ENCODE assay signal across 10 cellular contexts in the genomic region with DNA sequence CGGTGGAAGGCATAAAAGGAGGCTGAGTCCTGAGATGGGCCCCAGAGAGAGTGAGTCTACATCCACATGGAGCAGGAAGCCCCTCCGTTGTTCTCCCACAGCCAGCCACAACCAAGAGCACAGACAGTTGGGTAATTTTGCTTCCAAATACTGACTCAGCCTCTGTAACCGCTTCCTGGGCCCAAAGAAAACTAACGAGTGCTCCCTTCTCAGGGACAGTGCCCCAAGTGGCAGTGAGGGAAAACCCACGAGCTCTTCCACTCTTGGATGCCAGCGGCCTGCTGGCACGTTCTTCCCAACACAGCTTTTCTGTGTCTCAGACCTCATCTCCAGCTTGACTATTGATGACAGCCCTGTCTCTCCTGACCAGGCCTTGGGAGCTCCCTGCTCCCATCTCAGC.
DNase-seq lines count a peak whose midpoint lies in the region; ATAC-seq and TF ChIP-seq lines count a peak whose summit lies in the region.
"Had no signal": no experiment of that assay in that cellular context is flagged by ENCODE, and none has a peak within 500 bp of the region (broad histone marks: within the 10 kb centered on the region; RNA-seq: fewer than 3 reads in every experiment).

No MANE protein-coding gene starts in this region.

- peak; percentile 7 for TF ChIP-seq CTCF in kidney epithelial cell (IDR thresholded peaks at IDR 0.05; ENCODE audit: insufficient read depth, low read length, poor library complexity, severe bottlenecking)

- no peak overlapping the region for H3K4me3 ChIP-seq in kidney epithelial cell (ENCODE audit: low read depth, low read length)

- ATAC-seq in SK-N-SH treated with all-trans-retinoic acid at 6 μM for 48 hours (0 out of 3 replicates have a peak, but pooled peaks have one; percentile 37), HG02623 (IDR thresholded peaks at IDR 0.05; ENCODE audit: unreplicated experiment) (no peak)

- peaks cover 4% of the 10 kb centered on the region for H3K27me3 ChIP-seq in kidney epithelial cell (ENCODE audit: control insufficient read depth, insufficient read depth, low read length)

- DNase-seq in Daoy (ENCODE audit: low read depth) (peak; percentile 85), HCEC 1CT (peak; percentile 3), kidney epithelial cell (ENCODE audit: low read depth) (no peak), activated gamma-delta T cell treated with Interleukin-2 at 50 U/mL for 16 hours (no peak), NCI-H1694 treated with DMSO at 0.1 percent for 48 hours (lab: John Stamatoyannopoulos, UW) (no peak), hippocampal formation (lab: John Stamatoyannopoulos, UW) (no peak)
- DNase-seq: activated T-cell treated with anti-CD3 and anti-CD28 coated beads for 4 hours, NCI-H187 had no signal

- no peaks in the 10 kb centered on the region for H3K36me3 ChIP-seq in kidney epithelial cell (ENCODE audit: control insufficient read depth, insufficient read depth, low read length)

TF ChIP-seq in SK-N-SH treated with all-trans-retinoic acid at 6 μM for 48 hours, 23 proteins besides CTCF, POLR2A, EP300 and RAD21:
- TF ChIP-seq, protein P1, sequence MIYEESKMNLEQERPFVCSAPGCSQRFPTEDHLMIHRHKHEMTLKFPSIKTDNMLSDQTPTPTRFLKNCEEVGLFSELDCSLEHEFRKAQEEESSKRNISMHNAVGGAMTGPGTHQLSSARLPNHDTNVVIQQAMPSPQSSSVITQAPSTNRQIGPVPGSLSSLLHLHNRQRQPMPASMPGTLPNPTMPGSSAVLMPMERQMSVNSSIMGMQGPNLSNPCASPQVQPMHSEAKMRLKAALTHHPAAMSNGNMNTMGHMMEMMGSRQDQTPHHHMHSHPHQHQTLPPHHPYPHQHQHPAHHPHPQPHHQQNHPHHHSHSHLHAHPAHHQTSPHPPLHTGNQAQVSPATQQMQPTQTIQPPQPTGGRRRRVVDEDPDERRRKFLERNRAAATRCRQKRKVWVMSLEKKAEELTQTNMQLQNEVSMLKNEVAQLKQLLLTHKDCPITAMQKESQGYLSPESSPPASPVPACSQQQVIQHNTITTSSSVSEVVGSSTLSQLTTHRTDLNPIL (CRISPR knock-in tag; IDR thresholded peaks at IDR 0.05; ENCODE audit: low read depth): no peak
- TF ChIP-seq ZFP3 (CRISPR knock-in tag; IDR thresholded peaks at IDR 0.05) (no peak), GLIS3 (CRISPR knock-in tag; IDR thresholded peaks at IDR 0.05) (no peak), PPARA (CRISPR knock-in tag; IDR thresholded peaks at IDR 0.05; ENCODE audit: borderline replicate concordance) (no peak), TOX (CRISPR knock-in tag; IDR thresholded peaks at IDR 0.05; ENCODE audit: borderline replicate concordance) (no peak), OSR1 (CRISPR knock-in tag; IDR thresholded peaks at IDR 0.05) (no peak)
- TF ChIP-seq, protein P2, sequence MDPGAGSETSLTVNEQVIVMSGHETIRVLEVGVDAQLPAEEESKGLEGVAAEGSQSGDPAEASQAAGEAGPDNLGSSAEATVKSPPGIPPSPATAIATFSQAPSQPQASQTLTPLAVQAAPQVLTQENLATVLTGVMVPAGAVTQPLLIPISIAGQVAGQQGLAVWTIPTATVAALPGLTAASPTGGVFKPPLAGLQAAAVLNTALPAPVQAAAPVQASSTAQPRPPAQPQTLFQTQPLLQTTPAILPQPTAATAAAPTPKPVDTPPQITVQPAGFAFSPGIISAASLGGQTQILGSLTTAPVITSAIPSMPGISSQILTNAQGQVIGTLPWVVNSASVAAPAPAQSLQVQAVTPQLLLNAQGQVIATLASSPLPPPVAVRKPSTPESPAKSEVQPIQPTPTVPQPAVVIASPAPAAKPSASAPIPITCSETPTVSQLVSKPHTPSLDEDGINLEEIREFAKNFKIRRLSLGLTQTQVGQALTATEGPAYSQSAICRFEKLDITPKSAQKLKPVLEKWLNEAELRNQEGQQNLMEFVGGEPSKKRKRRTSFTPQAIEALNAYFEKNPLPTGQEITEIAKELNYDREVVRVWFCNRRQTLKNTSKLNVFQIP (CRISPR knock-in tag; IDR thresholded peaks at IDR 0.05; ENCODE audit: borderline replicate concordance, low read depth): no peak
- TF ChIP-seq, protein P3, sequence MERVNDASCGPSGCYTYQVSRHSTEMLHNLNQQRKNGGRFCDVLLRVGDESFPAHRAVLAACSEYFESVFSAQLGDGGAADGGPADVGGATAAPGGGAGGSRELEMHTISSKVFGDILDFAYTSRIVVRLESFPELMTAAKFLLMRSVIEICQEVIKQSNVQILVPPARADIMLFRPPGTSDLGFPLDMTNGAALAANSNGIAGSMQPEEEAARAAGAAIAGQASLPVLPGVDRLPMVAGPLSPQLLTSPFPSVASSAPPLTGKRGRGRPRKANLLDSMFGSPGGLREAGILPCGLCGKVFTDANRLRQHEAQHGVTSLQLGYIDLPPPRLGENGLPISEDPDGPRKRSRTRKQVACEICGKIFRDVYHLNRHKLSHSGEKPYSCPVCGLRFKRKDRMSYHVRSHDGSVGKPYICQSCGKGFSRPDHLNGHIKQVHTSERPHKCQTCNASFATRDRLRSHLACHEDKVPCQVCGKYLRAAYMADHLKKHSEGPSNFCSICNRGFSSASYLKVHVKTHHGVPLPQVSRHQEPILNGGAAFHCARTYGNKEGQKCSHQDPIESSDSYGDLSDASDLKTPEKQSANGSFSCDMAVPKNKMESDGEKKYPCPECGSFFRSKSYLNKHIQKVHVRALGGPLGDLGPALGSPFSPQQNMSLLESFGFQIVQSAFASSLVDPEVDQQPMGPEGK (CRISPR knock-in tag; IDR thresholded peaks at IDR 0.05; ENCODE audit: borderline replicate concordance): no peak
- TF ChIP-seq, protein P4, sequence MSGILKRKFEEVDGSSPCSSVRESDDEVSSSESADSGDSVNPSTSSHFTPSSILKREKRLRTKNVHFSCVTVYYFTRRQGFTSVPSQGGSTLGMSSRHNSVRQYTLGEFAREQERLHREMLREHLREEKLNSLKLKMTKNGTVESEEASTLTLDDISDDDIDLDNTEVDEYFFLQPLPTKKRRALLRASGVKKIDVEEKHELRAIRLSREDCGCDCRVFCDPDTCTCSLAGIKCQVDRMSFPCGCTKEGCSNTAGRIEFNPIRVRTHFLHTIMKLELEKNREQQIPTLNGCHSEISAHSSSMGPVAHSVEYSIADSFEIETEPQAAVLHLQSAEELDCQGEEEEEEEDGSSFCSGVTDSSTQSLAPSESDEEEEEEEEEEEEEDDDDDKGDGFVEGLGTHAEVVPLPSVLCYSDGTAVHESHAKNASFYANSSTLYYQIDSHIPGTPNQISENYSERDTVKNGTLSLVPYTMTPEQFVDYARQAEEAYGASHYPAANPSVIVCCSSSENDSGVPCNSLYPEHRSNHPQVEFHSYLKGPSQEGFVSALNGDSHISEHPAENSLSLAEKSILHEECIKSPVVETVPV (CRISPR knock-in tag; IDR thresholded peaks at IDR 0.05): no peak
TF ChIP-seq in SK-N-SH treated with all-trans-retinoic acid at 6 μM for 48 hours: peak in this region for 0.

Comparison
In these comparisons a context has a peak if more than half of its experiments do, and no peak if none do; other contexts are left out.
1. DNase-seq: peak in Daoy (single experiment) and HCEC 1CT (single experiment); none in kidney epithelial cell (single experiment), activated gamma-delta T cell treated with Interleukin-2 at 50 U/mL for 16 hours (single experiment), NCI-H1694 treated with DMSO at 0.1 percent for 48 hours (single experiment) and hippocampal formation (0 of 2).